In the genomic region with DNA sequence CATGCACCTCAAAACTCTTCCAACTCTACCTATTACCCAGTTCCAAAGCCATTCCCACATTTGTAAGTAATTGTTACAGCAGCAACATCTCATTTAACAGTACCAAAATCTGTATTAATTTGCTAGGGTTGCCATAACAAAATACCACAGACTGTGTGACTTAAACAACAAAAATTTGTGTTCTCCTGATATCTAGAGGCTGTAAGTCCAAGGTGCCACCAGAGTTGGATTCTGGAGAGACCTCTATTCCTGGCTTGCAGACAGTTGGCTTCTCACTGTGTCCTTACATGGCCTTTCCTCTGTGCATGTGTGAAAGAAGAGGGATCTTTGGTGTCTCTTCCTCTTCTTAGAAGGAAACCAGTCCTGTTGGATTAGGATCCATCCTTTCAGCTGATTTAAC, we compare ENCODE assay signal across 19 cellular contexts.
DNase-seq lines count a peak whose midpoint lies in the region; ATAC-seq and TF ChIP-seq lines count a peak whose summit lies in the region.
"Had no signal": no experiment of that assay in that cellular context is flagged by ENCODE, and none has a peak within 500 bp of the region (broad histone marks: within the 10 kb centered on the region; RNA-seq: fewer than 3 reads in every experiment).

No MANE protein-coding gene starts in this region.

- H3K4me1 ChIP-seq in HEK293 (ENCODE audit: control insufficient read depth, insufficient read depth, low read length), result no peaks in the 10 kb centered on the region
- H3K4me1 ChIP-seq: Peyer's patch had no signal

- in situ Hi-C loops in brain microvascular endothelial cell (cut with HindIII; ENCODE audit: low pct_ligation_motif_present, low sequenced_read_pairs), result no loop called here
- in situ Hi-C loops in GM13977 (cut with MboI; ENCODE audit: low pct_unique_long_range_greater_than_20kb, low sequenced_read_pairs, unreplicated experiment), result no loop called here

- TF ChIP-seq CTCF in HEK293 (tag by site-specific recombination; IDR thresholded peaks at IDR 0.05), result no peak
- TF ChIP-seq CTCF in brain microvascular endothelial cell (IDR thresholded peaks at IDR 0.05; ENCODE audit: low read depth, low read length, missing control alignments), result no peak
- TF ChIP-seq CTCF in GM13977 (IDR thresholded peaks at IDR 0.05; ENCODE audit: extremely low read depth, insufficient read depth, missing control alignments), result no peak

- peak; percentile 86 for DNase-seq in brain microvascular endothelial cell
- DNase-seq in left lobe of liver (ENCODE audit: low spot score), result no peak
- DNase-seq in GM13977 (ENCODE audit: low spot score), result no peak
- DNase-seq in NCI-H2029 (lab: John Stamatoyannopoulos, UW), result no peak
- DNase-seq: ACHN; AML-193; Karpas-422; NCI-H1092; NCI-H1436 treated with DMSO at 0.1 percent for 48 hours; NCI-H2029 treated with DMSO at 0.1 percent for 48 hours; NCI-H2171 treated with DMSO at 0.1 percent for 48 hours; NK-92 treated with Interleukin-12 subunit alpha and Interleukin-12 subunit beta, amount 100 ng/mL, for 24 hours; Peyer's patch had no signal

- POLR2A ChIA-PET in HEK293 (lab: Yijun Ruan, JAX), result no interaction called here

- H3K36me3 ChIP-seq in HEK293 (ENCODE audit: control insufficient read depth in 2 of 2, insufficient read depth in 1 of 2, low read length in 2 of 2) (no peaks in the 10 kb centered on the region), brain microvascular endothelial cell (replicated peaks) (no peaks in the 10 kb centered on the region)
- H3K36me3 ChIP-seq: Peyer's patch had no signal

- no peaks in the 10 kb centered on the region for H3K27me3 ChIP-seq in brain microvascular endothelial cell (replicated peaks)
- H3K27me3 ChIP-seq: Peyer's patch had no signal

- H3K27ac ChIP-seq in HEK293 (ENCODE audit: extremely low read depth, low read depth, low read length), result no peak overlapping the region
- peak overlapping the region; percentile 56 for H3K27ac ChIP-seq in brain microvascular endothelial cell
- H3K27ac ChIP-seq: C4-2B, HL-60, Peyer's patch had no signal

- CTCF ChIA-PET in HEK293 (lab: Yijun Ruan, JAX), result interaction anchor here (0.5 kb wide), 1 partner anchor 115 kb away, joined by 5 read pairs; no protein-coding TSS in a partner anchor

- H3K9me3 ChIP-seq in HEK293 (ENCODE audit: control insufficient read depth, insufficient read depth, low read depth, low read length), result no peaks in the 10 kb centered on the region
- H3K9me3 ChIP-seq: Peyer's patch had no signal

- ATAC-seq in left lobe of liver, result peak; percentile 32
- ATAC-seq in HG03521 (IDR thresholded peaks at IDR 0.05; ENCODE audit: unreplicated experiment), result no peak
- no peak for ATAC-seq in HG02610 (IDR thresholded peaks at IDR 0.05; ENCODE audit: unreplicated experiment)
- ATAC-seq: Right ventricle myocardium inferior had no signal

- H3K4me3 ChIP-seq in HEK293 (ENCODE audit: low read depth, low read length) (no peak overlapping the region), brain microvascular endothelial cell (ENCODE audit: low read depth, low read length) (no peak overlapping the region)
- H3K4me3 ChIP-seq: Peyer's patch had no signal

TF ChIP-seq in HEK293, 187 proteins besides CTCF, POLR2A, EP300 and RAD21:
- TF ChIP-seq ZNF664 (tag by site-specific recombination; IDR thresholded peaks at IDR 0.05), result 0 out of 2 replicates have a peak, but pooled peaks have one; percentile 15
- no peak for TF ChIP-seq ZNF423 (tag by site-specific recombination; IDR thresholded peaks at IDR 0.05)
